Comparison of ENCODE assay signal across 10 cellular contexts in the genomic region with DNA sequence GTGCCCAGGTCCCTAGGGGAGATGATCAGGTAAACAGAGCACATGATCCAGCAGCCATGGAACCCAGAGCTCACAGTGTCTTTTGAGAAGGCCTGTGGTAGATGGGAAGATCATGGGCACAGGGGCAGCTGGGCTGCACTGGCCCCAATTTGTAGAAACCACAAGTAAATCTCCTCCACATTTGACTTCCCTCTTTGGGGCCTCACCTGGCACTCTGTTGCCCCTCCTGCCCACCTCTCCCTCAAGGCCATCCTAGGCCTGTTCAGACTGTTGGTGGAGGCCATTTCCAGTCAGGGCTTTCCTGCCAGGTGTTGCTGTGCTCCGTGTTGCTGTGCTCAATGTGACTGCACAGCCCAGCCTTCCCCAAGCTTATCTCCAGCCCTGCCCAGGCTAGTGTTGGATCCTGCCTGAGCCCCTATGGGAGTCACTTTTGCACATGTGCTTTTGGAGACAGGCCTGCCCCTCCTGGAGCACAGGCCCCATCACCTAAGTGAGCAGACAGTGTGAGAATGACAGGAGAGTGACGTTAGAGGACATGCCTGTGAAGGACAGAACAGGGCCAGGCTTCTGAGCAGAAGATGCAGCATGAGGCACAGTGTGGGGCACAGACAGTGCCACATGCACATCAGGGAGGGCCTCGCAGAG. TPM values are rescaled to one million over a fixed set of nuclear protein-coding genes. Genes with fewer than 3 reads are reported as not detected.
A peak's percentile ranks its signal among the peaks of the same experiment; 100 is the strongest.
DNase-seq lines count a peak whose midpoint lies in the region; ATAC-seq and TF ChIP-seq lines count a peak whose summit lies in the region.
"Had no signal": no experiment of that assay in that cellular context is flagged by ENCODE, and none has a peak within 500 bp of the region (broad histone marks: within the 10 kb centered on the region; RNA-seq: fewer than 3 reads in every experiment).

No MANE protein-coding gene starts in this region.

- ATAC-seq in GM23338, result no peak
- peak; percentile 24 to 69 (median 48) for ATAC-seq in heart right ventricle
- no peak for ATAC-seq in stimulated activated memory B cell treated with anti-CD40 and anti-IgM and Interleukin-4, amounts not matched to agents 10 μg/mL and 1 μg/mL and 100 μg/mL, for 72 hours
- no peak for ATAC-seq in HG02610 (IDR thresholded peaks at IDR 0.05; ENCODE audit: unreplicated experiment)
- ATAC-seq: Panc1 had no signal

- 61 to 75% methylated on average over 3 of the region's 3 CpGs for WGBS in heart right ventricle, 2 donors

- H3K27ac Mint-ChIP-seq in GM23338, result peak overlapping the region; percentile 77
- H3K27ac Mint-ChIP-seq in stimulated activated memory B cell treated with anti-CD40 and anti-IgM and Interleukin-4, amounts not matched to agents 10 μg/mL and 1 μg/mL and 100 μg/mL, for 72 hours, result peak overlapping the region; percentile 19
- H3K27ac Mint-ChIP-seq in activated T-helper 1 cell treated with anti-CD3 and anti-CD28 coated beads, Interleukin-12 subunit alpha, Interleukin-12 subunit beta, Interleukin-2, Interleukin-4 antibody, amounts not matched to agents 30 ng/mL and 10 ng/mL and 1 ng/mL, durations not matched to agents 14 hours and 24 hours and 36 hours, result no peak overlapping the region

- no peak for TF ChIP-seq CTCF in GM23338 (conservative IDR thresholded peaks at IDR 0.05; ENCODE audit: low read depth in 2 of 2)
- TF ChIP-seq CTCF in RWPE1 (conservative IDR thresholded peaks at IDR 0.05; ENCODE audit: low read depth), result no peak
- no peak for TF ChIP-seq CTCF in heart right ventricle (IDR thresholded peaks at IDR 0.05)

- H3K9me3 ChIP-seq in heart right ventricle, result no peaks in the 10 kb centered on the region

- peaks cover 28% of the 10 kb centered on the region for H3K27me3 Mint-ChIP-seq in GM23338 (ENCODE audit: insufficient read depth, low read depth, poor library complexity)
- H3K27me3 Mint-ChIP-seq in stimulated activated memory B cell treated with anti-CD40 and anti-IgM and Interleukin-4, amounts not matched to agents 10 μg/mL and 1 μg/mL and 100 μg/mL, for 72 hours, result no peaks in the 10 kb centered on the region
- no peaks in the 10 kb centered on the region for H3K27me3 Mint-ChIP-seq in activated T-helper 1 cell treated with anti-CD3 and anti-CD28 coated beads, Interleukin-12 subunit alpha, Interleukin-12 subunit beta, Interleukin-2, Interleukin-4 antibody, amounts not matched to agents 30 ng/mL and 10 ng/mL and 1 ng/mL, durations not matched to agents 14 hours and 24 hours and 36 hours (ENCODE audit: insufficient read depth)

- no peak overlapping the region for H2AFZ ChIP-seq in GM23338

- H3K4me2 ChIP-seq in GM23338, result no peak overlapping the region

- DNase-seq in GM23338 (ENCODE audit: low spot score) (no peak), RWPE1 (ENCODE audit: low spot score) (no peak), heart right ventricle (peak in 1 of 2 donors; percentile 34), iPS-NIHi7 (ENCODE audit: extremely low spot score) (no peak)
- no peak for DNase-seq in activated T-helper 1 cell treated with anti-CD3 and anti-CD28 coated beads, Interleukin-12 subunit alpha, Interleukin-12 subunit beta, Interleukin-2, Interleukin-4 antibody, amounts not matched to agents 30 ng/mL and 10 ng/mL and 1 ng/mL, durations not matched to agents 14 hours and 24 hours and 36 hours (ENCODE audit: low spot score)
- DNase-seq: activated CD4-positive, CD25-positive, alpha-beta regulatory T cell; DND-41 had no signal

- no peaks in the 10 kb centered on the region for H3K36me3 ChIP-seq in GM23338 (ENCODE audit: insufficient read depth)
- peaks cover 0 to 7% (median 0%) of the 10 kb centered on the region in 9 donors for H3K36me3 ChIP-seq in heart right ventricle

- H3K27me3 ChIP-seq in GM23338 (ENCODE audit: insufficient read depth) (no peaks in the 10 kb centered on the region), heart right ventricle (no peaks in the 10 kb centered on the region)

- H3K4me3 ChIP-seq in GM23338 (no peak overlapping the region), heart right ventricle (no peak overlapping the region)

- POLR2A ChIA-PET in RWPE1 (lab: Yijun Ruan, JAX; ENCODE audit: low non-redundant PET), result no interaction called here

- no peak overlapping the region for H3K27ac ChIP-seq in GM23338 (ENCODE audit: low read depth)
- peak overlapping the region; percentile 76 for H3K27ac ChIP-seq in RWPE1
- H3K27ac ChIP-seq in heart right ventricle, result peak overlapping the region in 9 of 10 donors; percentile 50 to 94 (median 80)

- no peaks in the 10 kb centered on the region for H3K9me3 Mint-ChIP-seq in GM23338
- H3K9me3 Mint-ChIP-seq in stimulated activated memory B cell treated with anti-CD40 and anti-IgM and Interleukin-4, amounts not matched to agents 10 μg/mL and 1 μg/mL and 100 μg/mL, for 72 hours, result no peaks in the 10 kb centered on the region
- no peaks in the 10 kb centered on the region for H3K9me3 Mint-ChIP-seq in activated T-helper 1 cell treated with anti-CD3 and anti-CD28 coated beads, Interleukin-12 subunit alpha, Interleukin-12 subunit beta, Interleukin-2, Interleukin-4 antibody, amounts not matched to agents 30 ng/mL and 10 ng/mL and 1 ng/mL, durations not matched to agents 14 hours and 24 hours and 36 hours

- H3K4me3 Mint-ChIP-seq in GM23338, result no peak overlapping the region
- H3K4me3 Mint-ChIP-seq in stimulated activated memory B cell treated with anti-CD40 and anti-IgM and Interleukin-4, amounts not matched to agents 10 μg/mL and 1 μg/mL and 100 μg/mL, for 72 hours, result no peak overlapping the region
- no peak overlapping the region for H3K4me3 Mint-ChIP-seq in activated T-helper 1 cell treated with anti-CD3 and anti-CD28 coated beads, Interleukin-12 subunit alpha, Interleukin-12 subunit beta, Interleukin-2, Interleukin-4 antibody, amounts not matched to agents 30 ng/mL and 10 ng/mL and 1 ng/mL, durations not matched to agents 14 hours and 24 hours and 36 hours

- H3K79me2 ChIP-seq in GM23338 (replicated peaks; ENCODE audit: insufficient read depth), result no peaks in the 10 kb centered on the region

- peaks cover 24% of the 10 kb centered on the region for H3K4me1 ChIP-seq in GM23338 (ENCODE audit: insufficient read depth)
- H3K4me1 ChIP-seq in heart right ventricle, result peaks cover 40 to 90% (median 73%) of the 10 kb centered on the region in 9 donors

- H4K20me1 ChIP-seq in GM23338 (replicated peaks; ENCODE audit: insufficient read depth), result no peaks in the 10 kb centered on the region

- no peaks in the 10 kb centered on the region for H3F3A ChIP-seq in GM23338 (replicated peaks; ENCODE audit: low read depth)

- H3K9me2 ChIP-seq in GM23338 (ENCODE audit: insufficient read depth), result no peaks in the 10 kb centered on the region

- H3K36me3 Mint-ChIP-seq in GM23338 (ENCODE audit: low read depth), result peaks cover 5% of the 10 kb centered on the region; the same call in 2 of the 3 replicates
- peaks cover 15% of the 10 kb centered on the region for H3K36me3 Mint-ChIP-seq in stimulated activated memory B cell treated with anti-CD40 and anti-IgM and Interleukin-4, amounts not matched to agents 10 μg/mL and 1 μg/mL and 100 μg/mL, for 72 hours
- H3K36me3 Mint-ChIP-seq in activated T-helper 1 cell treated with anti-CD3 and anti-CD28 coated beads, Interleukin-12 subunit alpha, Interleukin-12 subunit beta, Interleukin-2, Interleukin-4 antibody, amounts not matched to agents 30 ng/mL and 10 ng/mL and 1 ng/mL, durations not matched to agents 14 hours and 24 hours and 36 hours (ENCODE audit: low read depth), result peaks cover 11% of the 10 kb centered on the region

- intact Hi-C loops in heart right ventricle (cut with DNase I), result no loop called here
- intact Hi-C loops in activated T-helper 1 cell treated with anti-CD3 and anti-CD28 coated beads, Interleukin-12 subunit alpha, Interleukin-12 subunit beta, Interleukin-2, Interleukin-4 antibody, amounts not matched to agents 30 ng/mL and 10 ng/mL and 1 ng/mL, durations not matched to agents 14 hours and 24 hours and 36 hours (cut with micrococcal nuclease), result no loop called here

- peaks cover 26% of the 10 kb centered on the region for H3K4me1 Mint-ChIP-seq in GM23338
- H3K4me1 Mint-ChIP-seq in stimulated activated memory B cell treated with anti-CD40 and anti-IgM and Interleukin-4, amounts not matched to agents 10 μg/mL and 1 μg/mL and 100 μg/mL, for 72 hours, result peaks cover 74% of the 10 kb centered on the region
- H3K4me1 Mint-ChIP-seq in activated T-helper 1 cell treated with anti-CD3 and anti-CD28 coated beads, Interleukin-12 subunit alpha, Interleukin-12 subunit beta, Interleukin-2, Interleukin-4 antibody, amounts not matched to agents 30 ng/mL and 10 ng/mL and 1 ng/mL, durations not matched to agents 14 hours and 24 hours and 36 hours (ENCODE audit: low read depth), result peaks cover 49% of the 10 kb centered on the region

- CTCF ChIA-PET in RWPE1 (lab: Yijun Ruan, JAX), result no interaction called here

RNA-seq across cellular contexts. Expression of gene SUSD2, which starts 36.7 kb away (rescaled TPM):
- total RNA-seq in GM23338 (2014; rRNA removed; shearing (Covaris generic)), result 2.1 and 2.2 TPM in 2 replicates
- polyA plus RNA-seq in GM23338 (2016; fragmentation: Nextera tagmentation; extraction: Ambion mirVana) (0.68 and 0.74 TPM in 2 replicates), heart right ventricle (1 to 10 TPM; 5.4 to 6.5 TPM)
- 1 to 10 TPM in 6 of 10 donors, under 1 TPM in 4; 0.57 to 6.7 (median 1.5) TPM for total RNA-seq in heart right ventricle
- 0.73 and 0.83 TPM in 2 replicates for total RNA-seq in activated T-helper 1 cell treated with anti-CD3 and anti-CD28 coated beads, Interleukin-12 subunit alpha, Interleukin-12 subunit beta, Interleukin-2, Interleukin-4 antibody, amounts not matched to agents 30 ng/mL and 10 ng/mL and 1 ng/mL, durations not matched to agents 14 hours and 24 hours and 36 hours

Comparison
In these comparisons a context has a peak if more than half of its experiments do, and no peak if none do; other contexts are left out.
1. ATAC-seq: peak in heart right ventricle (8 of 8); none in GM23338 (single experiment), stimulated activated memory B cell treated with anti-CD40 and anti-IgM and Interleukin-4, amounts not matched to agents 10 μg/mL and 1 μg/mL and 100 μg/mL, for 72 hours (single experiment) and HG02610 (single experiment).